In the genomic region with DNA sequence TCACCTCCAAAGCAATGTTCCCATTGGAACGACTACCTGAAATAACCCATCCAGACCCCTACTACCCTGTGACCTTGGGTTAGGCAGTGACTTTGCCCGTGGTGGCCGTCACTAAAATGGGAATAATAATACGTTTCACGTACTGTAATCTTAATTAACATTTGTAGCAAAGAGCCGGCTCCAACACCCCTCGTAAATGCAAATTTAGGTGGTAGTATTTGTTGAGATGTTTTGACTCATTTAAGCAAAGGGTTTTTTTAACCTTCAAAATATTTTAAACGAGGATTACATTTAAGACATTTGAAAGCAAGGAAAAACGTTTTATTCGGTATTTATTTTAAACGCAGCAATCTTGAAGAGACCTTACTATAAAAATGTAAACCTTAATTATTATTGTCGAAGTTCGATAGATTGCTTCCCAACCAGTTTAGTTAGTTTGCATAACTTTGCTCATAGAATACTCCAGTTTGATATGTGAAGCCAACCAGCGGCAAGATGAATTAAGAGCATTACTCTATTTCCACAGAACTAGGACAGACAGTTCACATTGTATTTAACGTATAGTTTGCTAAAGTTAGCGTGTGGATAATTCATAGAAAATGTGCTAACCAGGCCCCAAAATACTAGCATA, we compare ENCODE assay signal across 8 cellular contexts. TPM values are rescaled to one million over a fixed set of nuclear protein-coding genes. Genes with fewer than 3 reads are reported as not detected.
DNase-seq lines count a peak whose midpoint lies in the region; ATAC-seq and TF ChIP-seq lines count a peak whose summit lies in the region.

No MANE protein-coding gene starts in this region.

- H3K9me3 ChIP-seq in A673 (ENCODE audit: low read depth, low read length, poor library complexity, severe bottlenecking) (no peaks in the 10 kb centered on the region), skeletal muscle satellite cell (replicated peaks; ENCODE audit: low read length) (no peaks in the 10 kb centered on the region)

- BruUV-seq in A673 (replicated peaks; lab: Mats Ljungman, UMichigan), result no TSS peak

- H3K4me1 Mint-ChIP-seq in activated B cell treated with CpG ODN at 0.5 μM for 24 hours (peaks cover 42% of the 10 kb centered on the region), glutamatergic neuron (ENCODE audit: low read depth, unreplicated experiment) (peaks cover 16% of the 10 kb centered on the region)

- H3K27ac Mint-ChIP-seq in activated B cell treated with CpG ODN at 0.5 μM for 24 hours (peak overlapping the region; percentile 99), glutamatergic neuron (ENCODE audit: unreplicated experiment) (peak overlapping the region; percentile 100)

- POLR2A ChIA-PET in A673 (lab: Charles Lee; ENCODE audit: low non-redundant PET), result interaction anchor here (0.6 to 0.7 kb wide), 3 partner anchors 115 to 263 kb away, joined by 3 read pairs; no protein-coding TSS in a partner anchor
- POLR2A ChIA-PET in activated B cell treated with CpG ODN at 0.5 μM for 24 hours (lab: Charles Lee), result interaction anchor here (0.6 to 6.2 kb wide), 21 partner anchors 10 to 541 kb away, joined by 3 to 49 read pairs (median 5); partner anchors contain the start of genes ANO6 and SCAF11

- peak overlapping the region; percentile 99 for H3K27ac ChIP-seq in A673 (ENCODE audit: low read depth, low read length, poor library complexity, severe bottlenecking)

- H3K4me1 ChIP-seq in A673 (ENCODE audit: insufficient read depth, low read length, poor library complexity, severe bottlenecking) (peaks cover 28% of the 10 kb centered on the region), skeletal muscle satellite cell (ENCODE audit: control insufficient read depth, insufficient read depth, low read length) (peaks cover 15% of the 10 kb centered on the region)

- H3K27me3 ChIP-seq in A673 (replicated peaks; ENCODE audit: insufficient read depth, low read depth, low read length, poor library complexity) (no peaks in the 10 kb centered on the region), skeletal muscle satellite cell (ENCODE audit: control insufficient read depth, insufficient read depth, low read length) (no peaks in the 10 kb centered on the region)

- peaks cover 19% of the 10 kb centered on the region for H3K36me3 ChIP-seq in A673 (ENCODE audit: insufficient read depth, low read length, poor library complexity, severe bottlenecking)
- H3K36me3 ChIP-seq in skeletal muscle satellite cell (ENCODE audit: insufficient read depth, low read length), result no peaks in the 10 kb centered on the region

- H3K36me3 Mint-ChIP-seq in activated B cell treated with CpG ODN at 0.5 μM for 24 hours (ENCODE audit: low read depth) (peaks cover 27% of the 10 kb centered on the region), glutamatergic neuron (ENCODE audit: unreplicated experiment) (no peaks in the 10 kb centered on the region)

- H3K4me2 ChIP-seq in skeletal muscle satellite cell (ENCODE audit: low read length), result peak overlapping the region; percentile 89

- DNase-seq in A673 (ENCODE audit: low spot score) (no peak), GM20000 (ENCODE audit: low spot score) (peak; percentile 13), activated B cell treated with CpG ODN at 0.5 μM for 24 hours (no peak), glutamatergic neuron (no peak)
- no peak for DNase-seq in activated effector memory CD4-positive, alpha-beta T cell treated with anti-CD3 and anti-CD28 coated beads, Interleukin-2, amount 50 U/mL, for 16 hours

- ATAC-seq in activated B cell treated with CpG ODN at 0.5 μM for 24 hours (ENCODE audit: low read depth) (no peak), GM21576 (IDR thresholded peaks at IDR 0.05; ENCODE audit: unreplicated experiment) (no peak), HG03039 (IDR thresholded peaks at IDR 0.05; ENCODE audit: unreplicated experiment) (no peak)

- H3K9ac ChIP-seq in skeletal muscle satellite cell (ENCODE audit: low read depth, low read length), result peak overlapping the region; percentile 95

- CTCF ChIA-PET in A673 (lab: Charles Lee), result interaction anchor here (1.4 kb wide), 1 partner anchor 184 kb away, joined by 4 read pairs; no protein-coding TSS in a partner anchor
- CTCF ChIA-PET in activated B cell treated with CpG ODN at 0.5 μM for 24 hours (lab: Charles Lee), result interaction anchor here (0.9 to 6.8 kb wide), 4 partner anchors 15 to 184 kb away, joined by 3 to 77 read pairs (median 24); no protein-coding TSS in a partner anchor

- H3K4me3 ChIP-seq in A673 (ENCODE audit: low read depth, low read length, poor library complexity, severe bottlenecking), result peak overlapping the region; percentile 94
- peak overlapping the region; percentile 87 for H3K4me3 ChIP-seq in skeletal muscle satellite cell (ENCODE audit: low read length)

- TF ChIP-seq CTCF in A673 (conservative IDR thresholded peaks at IDR 0.05; ENCODE audit: low read depth, low read length) (no peak), GM20000 (IDR thresholded peaks at IDR 0.05; ENCODE audit: extremely low read depth, missing control alignments) (no peak), activated B cell treated with CpG ODN at 0.5 μM for 24 hours (IDR thresholded peaks at IDR 0.05) (no peak), glutamatergic neuron (IDR thresholded peaks at IDR 0.05; ENCODE audit: partially characterized antibody, unreplicated experiment) (no peak)

- intact Hi-C loops in A673 (cut with micrococcal nuclease; ENCODE audit: unreplicated experiment) (loop anchor here (2.0 to 5.0 kb wide), 4 partner anchors 166 to 556 kb away; partner anchors contain the start of gene SCAF11), activated B cell treated with CpG ODN at 0.5 μM for 24 hours (cut with micrococcal nuclease) (loop anchor here (1.0 to 10.0 kb wide), 8 partner anchors 59 to 1979 kb away; partner anchors contain the start of genes ANO6, RPAP3, SCAF11 and SLC38A1)

- H3K4me3 Mint-ChIP-seq in activated B cell treated with CpG ODN at 0.5 μM for 24 hours, result peak overlapping the region; percentile 92
- H3K4me3 Mint-ChIP-seq in glutamatergic neuron (ENCODE audit: unreplicated experiment), result peak overlapping the region; percentile 99

- H3K27me3 Mint-ChIP-seq in activated B cell treated with CpG ODN at 0.5 μM for 24 hours (no peaks in the 10 kb centered on the region), glutamatergic neuron (ENCODE audit: unreplicated experiment) (peaks cover 10% of the 10 kb centered on the region)

- H3K9me3 Mint-ChIP-seq in activated B cell treated with CpG ODN at 0.5 μM for 24 hours (no peaks in the 10 kb centered on the region), glutamatergic neuron (ENCODE audit: unreplicated experiment) (peaks cover 25% of the 10 kb centered on the region)

RNA-seq across cellular contexts. Expression of gene ARID2, which starts 1.4 kb away (rescaled TPM):
- 60.3 and 72.2 TPM in 2 replicates for total RNA-seq in A673 (2021)
- total RNA-seq in activated B cell treated with CpG ODN at 0.5 μM for 24 hours, result 44.6 and 48.7 TPM in 2 replicates
- 45.5 TPM for total RNA-seq in glutamatergic neuron (ENCODE audit: unreplicated experiment)
- total RNA-seq in skeletal muscle satellite cell (2012; rRNA removed), result 10.9 and 13.3 TPM in 2 replicates
